ENCODE assay signal across 8 cellular contexts in genomic region chr19:7197760-7198696, GRCh38.
DNase-seq lines count a peak whose midpoint lies in the region; ATAC-seq and TF ChIP-seq lines count a peak whose summit lies in the region.

No MANE protein-coding gene starts in this region.

- POLR2A ChIA-PET in activated CD4-positive, alpha-beta memory T cell treated with anti-CD3 and anti-CD28 coated beads for 36 hours (lab: Charles Lee): interaction anchor here (0.7 to 1.4 kb wide), 2 partner anchors 10 to 15 kb away, joined by 3 read pairs; no protein-coding TSS in a partner anchor

- CTCF ChIA-PET in activated CD4-positive, alpha-beta memory T cell treated with anti-CD3 and anti-CD28 coated beads for 36 hours (lab: Charles Lee): no interaction called here

- H3K27me3 Mint-ChIP-seq in activated CD4-positive, alpha-beta memory T cell treated with anti-CD3 and anti-CD28 coated beads for 36 hours: peaks cover 10% of the 10 kb centered on the region

- ATAC-seq in HG03442 (IDR thresholded peaks at IDR 0.05; ENCODE audit: unreplicated experiment): peak; percentile 81

- H3K27ac Mint-ChIP-seq in activated CD4-positive, alpha-beta memory T cell treated with anti-CD3 and anti-CD28 coated beads for 36 hours: peak overlapping the region; percentile 84

- DNase-seq in GM19238 (ENCODE audit: insufficient read length, low spot score) (peak; percentile 95), NCI-H526 (lab: John Stamatoyannopoulos, UW) (peak; percentile 54 to 90), dorsolateral prefrontal cortex (peak; percentile 78 to 94 (median 90)), lower leg skin (ENCODE audit: low spot score in 2 of 2) (peak; percentile 83 to 98)
- DNase-seq in activated CD4-positive, alpha-beta memory T cell treated with anti-CD3 and anti-CD28 coated beads for 36 hours: peak; percentile 93
- DNase-seq in stimulated activated CD4-positive, alpha-beta T cell treated with anti-CD3 and anti-CD28 coated beads, Interleukin-4, amount 100 ng/mL, for 24 hours: peak; percentile 87

- H3K36me3 Mint-ChIP-seq in activated CD4-positive, alpha-beta memory T cell treated with anti-CD3 and anti-CD28 coated beads for 36 hours: no peaks in the 10 kb centered on the region

- peaks cover 13% of the 10 kb centered on the region for H3K4me1 Mint-ChIP-seq in activated CD4-positive, alpha-beta memory T cell treated with anti-CD3 and anti-CD28 coated beads for 36 hours (ENCODE audit: low read depth)

- TF ChIP-seq POLR2A in lower leg skin (IDR thresholded peaks at IDR 0.05): no peak

- TF ChIP-seq CTCF in C4-2B (conservative IDR thresholded peaks at IDR 0.05): no peak
- TF ChIP-seq CTCF in dorsolateral prefrontal cortex (IDR thresholded peaks at IDR 0.05 in 54 of 56, conservative IDR thresholded peaks at IDR 0.05 in 2 of 56; ENCODE audit: low read depth in 1 of 56, partially characterized antibody in 56 of 56): peak in 32 of 56 donors; percentile 9 to 47 (median 31)
- TF ChIP-seq CTCF in lower leg skin (IDR thresholded peaks at IDR 0.05): peak in 1 of 3 donors; percentile 26

- 0 to 1% methylated on average over 20 to 58 of the region's 72 CpGs for WGBS in lower leg skin, 2 donors

- intact Hi-C loops in activated CD4-positive, alpha-beta memory T cell treated with anti-CD3 and anti-CD28 coated beads for 36 hours (cut with micrococcal nuclease): loop anchor here (2.0 to 5.0 kb wide), 4 partner anchors 13 to 149 kb away; partner anchors contain the start of genes ARHGEF18 and INSR
- intact Hi-C loops in dorsolateral prefrontal cortex (cut with DNase I) (loop anchor here (1.0 to 5.0 kb wide), 2 partner anchors 46 to 96 kb away; partner anchors contain the start of gene INSR (in 2 of the 2)), lower leg skin (cut with DNase I; ENCODE audit: low total_unique reads) (loop anchor here (10.0 kb wide), 1 partner anchor 97 kb away; the partner anchor contains the start of gene INSR)

- peak overlapping the region; percentile 71 for H3K4me3 Mint-ChIP-seq in activated CD4-positive, alpha-beta memory T cell treated with anti-CD3 and anti-CD28 coated beads for 36 hours

- H3K27ac ChIP-seq in C4-2B (peak overlapping the region; percentile 91), dorsolateral prefrontal cortex (peak overlapping the region in 58 of 59 donors; percentile 20 to 94 (median 87))

- H3K4me3 ChIP-seq in dorsolateral prefrontal cortex (peak overlapping the region; percentile 48 to 100 (median 87)), lower leg skin (ENCODE audit: low read depth, poor library complexity, severe bottlenecking) (peak overlapping the region; percentile 42)

- no peaks in the 10 kb centered on the region for H3K9me3 Mint-ChIP-seq in activated CD4-positive, alpha-beta memory T cell treated with anti-CD3 and anti-CD28 coated beads for 36 hours

- H3K27me3 ChIP-seq in dorsolateral prefrontal cortex: no peaks in the 10 kb centered on the region

Comparison
In these comparisons a context has a peak if more than half of its experiments do, and no peak if none do; other contexts are left out.
1. Peak in every context shown above with its lines: DNase-seq, ATAC-seq, H3K4me3 ChIP-seq and H3K27ac ChIP-seq.